8 cellular contexts compared by ENCODE assay signal in the genomic region with DNA sequence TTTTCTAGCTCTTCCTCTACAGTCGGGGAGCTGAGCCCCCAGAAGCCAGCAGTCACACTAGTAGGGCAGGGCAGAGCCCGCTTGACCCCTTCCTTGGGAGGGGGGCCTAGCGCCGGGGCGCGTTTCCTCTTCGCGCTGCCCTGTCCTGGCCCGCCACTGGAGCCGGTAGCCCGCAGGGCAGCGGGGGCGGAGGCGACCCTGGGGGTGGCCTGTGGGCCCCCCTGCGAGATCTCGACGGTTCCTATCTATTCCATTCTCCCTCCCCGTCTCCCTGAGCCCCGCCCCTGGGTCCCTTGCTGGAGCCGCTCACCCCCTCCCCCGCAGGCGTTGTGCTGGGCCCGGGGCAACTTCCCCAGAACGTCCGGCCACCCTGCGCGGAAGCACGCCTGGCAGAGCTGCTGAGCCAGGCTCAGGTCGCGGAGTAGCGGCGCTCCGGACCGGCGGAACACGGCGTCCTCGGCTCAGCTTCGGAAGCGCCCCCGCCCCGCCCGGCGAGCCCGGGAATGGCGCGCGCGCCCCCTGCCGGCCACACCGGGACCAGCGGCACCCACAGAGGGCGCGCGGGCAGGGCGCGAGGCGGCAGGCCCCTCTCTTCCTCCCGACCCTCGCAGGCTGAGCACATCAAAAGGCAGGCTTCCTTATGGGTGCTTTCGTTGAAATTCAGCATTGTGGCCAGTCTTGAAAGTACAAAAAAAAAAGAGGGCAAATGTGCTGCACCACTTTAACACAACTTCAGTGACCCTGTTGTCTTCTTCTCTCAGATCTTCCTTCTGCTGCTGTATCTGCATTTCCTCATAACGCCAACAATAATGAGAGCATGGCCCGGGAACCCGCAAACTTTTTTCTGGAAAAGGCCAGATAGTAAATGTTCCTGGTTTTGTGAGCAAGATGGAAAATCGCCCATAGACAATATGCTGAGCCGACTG.
DNase-seq lines count a peak whose midpoint lies in the region; ATAC-seq and TF ChIP-seq lines count a peak whose summit lies in the region.

No MANE protein-coding gene starts in this region.

- no peak for TF ChIP-seq EP300 in sigmoid colon (IDR thresholded peaks at IDR 0.05)

- H3K4me3 ChIP-seq in HUES64 (ENCODE audit: low read length) (peak overlapping the region; percentile 71), body of pancreas (peak overlapping the region; percentile 23 to 37), iPS-15b (ENCODE audit: low read depth, low read length) (peak overlapping the region; percentile 74), sigmoid colon (peak overlapping the region; percentile 33 to 67 (median 60))

- H3K4me1 ChIP-seq in HUES64 (ENCODE audit: insufficient read depth, low read length) (peaks cover 5% of the 10 kb centered on the region; the same call in 1 of the 2 replicates), body of pancreas (peaks cover 19% of the 10 kb centered on the region), iPS-15b (ENCODE audit: control insufficient read depth, insufficient read depth, low read length) (no peaks in the 10 kb centered on the region), sigmoid colon (peaks cover 0 to 50% (median 27%) of the 10 kb centered on the region in 4 donors)

- ATAC-seq in GM21526 (IDR thresholded peaks at IDR 0.05; ENCODE audit: low FRiP score, unreplicated experiment) = peak; percentile 72
- ATAC-seq in SK-N-SH treated with all-trans-retinoic acid at 6 μM for 48 hours = peak; percentile 91
- ATAC-seq in body of pancreas = peak; percentile 93

- H3K27me3 ChIP-seq in HUES64 (ENCODE audit: insufficient read depth, low read length) (peaks cover 20% of the 10 kb centered on the region), body of pancreas (no peaks in the 10 kb centered on the region), iPS-15b (ENCODE audit: control insufficient read depth, insufficient read depth, low read length) (peaks cover 15% of the 10 kb centered on the region), sigmoid colon (no peaks in the 10 kb centered on the region)

- TF ChIP-seq POLR2A in body of pancreas (IDR thresholded peaks at IDR 0.05) (peak; percentile 26 to 61 (median 52)), sigmoid colon (IDR thresholded peaks at IDR 0.05) (no peak)

- no peaks in the 10 kb centered on the region for H3K9me3 ChIP-seq in HUES64 (ENCODE audit: insufficient read depth, low read depth, low read length)
- H3K9me3 ChIP-seq in body of pancreas = no peaks in the 10 kb centered on the region
- H3K9me3 ChIP-seq in iPS-15b (ENCODE audit: control insufficient read depth, insufficient read depth, low read length) = no peaks in the 10 kb centered on the region
- no peaks in the 10 kb centered on the region for H3K9me3 ChIP-seq in sigmoid colon

- H3K9ac ChIP-seq in HUES64 (ENCODE audit: low read depth, low read length) = peak overlapping the region; percentile 60
- peak overlapping the region; percentile 49 for H3K9ac ChIP-seq in iPS-15b (ENCODE audit: low read depth, low read length)

- H3K27ac ChIP-seq in HUES64 (ENCODE audit: low read depth, low read length) (0 out of 2 replicates have a peak overlapping the region, but pooled peaks have one; percentile 40), body of pancreas (peak overlapping the region; percentile 54 to 83 (median 72)), sigmoid colon (peak overlapping the region; percentile 86 to 95 (median 92))

- no peaks in the 10 kb centered on the region for H3K36me3 ChIP-seq in HUES64 (ENCODE audit: insufficient read depth, low read length)
- no peaks in the 10 kb centered on the region for H3K36me3 ChIP-seq in body of pancreas (replicated peaks in 1 of 2; ENCODE audit: insufficient read depth in 1 of 2, low read depth in 2 of 2)
- no peaks in the 10 kb centered on the region for H3K36me3 ChIP-seq in iPS-15b (ENCODE audit: control insufficient read depth, insufficient read depth, low read length)
- H3K36me3 ChIP-seq in sigmoid colon = no peaks in the 10 kb centered on the region

- DNase-seq in EH (ENCODE audit: low read depth) = peak; percentile 72
- peak; percentile 84 to 89 (median 88) for DNase-seq in body of pancreas
- DNase-seq in sigmoid colon = peak; percentile 91
- no peak for DNase-seq in NCI-H2107 (lab: John Stamatoyannopoulos, UW)

- intact Hi-C loops in body of pancreas (cut with DNase I) = no loop called here
- intact Hi-C loops in sigmoid colon (cut with DNase I) = loop anchor here (2.0 to 10.0 kb wide), 3 partner anchors 74 to 700 kb away; no protein-coding TSS in a partner anchor

- 7% methylated on average over 66 of the region's 66 CpGs for WGBS in HUES64
- 3 to 6% methylated on average over 13 to 58 of the region's 66 CpGs for WGBS in body of pancreas, 2 donors
- 4% methylated on average over 66 of the region's 66 CpGs for WGBS in sigmoid colon, 2 donors

- peak; percentile 49 to 99 (median 97) for TF ChIP-seq CTCF in body of pancreas (IDR thresholded peaks at IDR 0.05)
- TF ChIP-seq CTCF in sigmoid colon (IDR thresholded peaks at IDR 0.05) = peak in 3 of 4 experiments; percentile 24 to 99 (median 50)

TF ChIP-seq in SK-N-SH treated with all-trans-retinoic acid at 6 μM for 48 hours, 23 proteins besides CTCF, POLR2A, EP300 and RAD21:
- TF ChIP-seq TOX (CRISPR knock-in tag; IDR thresholded peaks at IDR 0.05; ENCODE audit: borderline replicate concordance) = 0 out of 2 replicates have a peak, but pooled peaks have one; percentile 8
- TF ChIP-seq ZC3H10 (CRISPR knock-in tag; IDR thresholded peaks at IDR 0.05) = 0 out of 2 replicates have a peak, but pooled peaks have one; percentile 46
- TF ChIP-seq PATZ1 (CRISPR knock-in tag; IDR thresholded peaks at IDR 0.05; ENCODE audit: borderline replicate concordance) = peak; percentile 55; the same call in 1 of the 2 replicates
- TF ChIP-seq RARB (CRISPR knock-in tag; IDR thresholded peaks at IDR 0.05) = no peak

Comparison
In these comparisons a context has a peak if more than half of its experiments do, and no peak if none do; other contexts are left out.
1. H3K27ac ChIP-seq: peak in every context shown above with its lines; median percentile 92 in sigmoid colon; 72 in body of pancreas; 40 in HUES64.
2. POLR2A ChIP-seq: peak in body of pancreas (3 of 3); none in sigmoid colon (0 of 2).
3. Peak in every context shown above with its lines, with median percentiles within 50 percentile points of each other: ATAC-seq and H3K4me3 ChIP-seq.